8 cellular contexts compared by ENCODE assay signal in the genomic region with DNA sequence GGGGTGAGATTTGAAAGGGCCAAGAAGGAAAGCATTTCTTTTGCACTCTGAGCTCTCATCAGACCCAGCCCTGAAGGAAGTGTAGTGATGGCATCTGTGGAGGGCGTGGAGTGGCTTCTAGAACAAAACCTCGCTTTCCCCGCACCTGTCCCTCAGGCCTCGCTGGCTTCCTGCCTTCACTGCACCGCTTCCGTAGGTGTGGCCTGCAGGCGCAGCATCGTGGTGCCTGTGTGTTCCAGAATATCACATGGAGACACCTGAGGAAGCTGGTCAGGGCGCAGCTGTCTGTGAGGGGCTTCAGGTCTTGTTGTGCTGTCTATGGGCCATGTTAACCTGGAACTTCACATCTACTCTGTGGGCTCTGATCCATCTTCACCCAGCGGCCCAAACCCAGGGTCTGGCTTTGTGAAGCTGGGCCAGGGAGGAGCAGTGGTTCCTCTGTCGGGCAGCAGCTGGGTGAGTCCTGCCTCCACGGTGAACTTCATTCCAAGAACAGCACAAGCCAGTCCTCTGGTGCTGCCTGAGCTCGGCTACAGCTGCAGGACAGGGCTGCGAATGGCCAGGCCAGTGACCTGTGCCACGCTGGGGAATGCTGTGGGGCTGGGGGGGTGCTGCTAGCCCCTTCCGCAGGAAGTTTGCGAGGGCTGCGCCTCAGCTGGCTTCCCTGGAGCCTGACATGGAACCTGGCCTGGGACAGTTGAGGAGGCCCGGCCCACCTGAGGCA. TPM values are rescaled to one million over a fixed set of nuclear protein-coding genes. Genes with fewer than 3 reads are reported as not detected.
DNase-seq lines count a peak whose midpoint lies in the region; ATAC-seq and TF ChIP-seq lines count a peak whose summit lies in the region.

No MANE protein-coding gene starts in this region.

- peak overlapping the region; percentile 44 for H3K4me3 Mint-ChIP-seq in activated CD8-positive, alpha-beta T cell treated with anti-CD3 and anti-CD28 coated beads for 36 hours

- peak; percentile 9 for DNase-seq in GM13977 (ENCODE audit: low spot score)
- DNase-seq in activated CD8-positive, alpha-beta T cell treated with anti-CD3 and anti-CD28 coated beads for 36 hours, result peak; percentile 69
- no peak for DNase-seq in midbrain (lab: John Stamatoyannopoulos, UW)
- DNase-seq in NCI-H446 (lab: John Stamatoyannopoulos, UW), result no peak
- no peak for DNase-seq in AG08395 (ENCODE audit: low spot score)

- peaks cover 36% of the 10 kb centered on the region for H3K4me1 Mint-ChIP-seq in activated CD8-positive, alpha-beta T cell treated with anti-CD3 and anti-CD28 coated beads for 36 hours (ENCODE audit: low read depth)

- peaks cover 14% of the 10 kb centered on the region for H3K36me3 Mint-ChIP-seq in activated CD8-positive, alpha-beta T cell treated with anti-CD3 and anti-CD28 coated beads for 36 hours (ENCODE audit: low read depth)

- no peaks in the 10 kb centered on the region for H3K9me3 Mint-ChIP-seq in activated CD8-positive, alpha-beta T cell treated with anti-CD3 and anti-CD28 coated beads for 36 hours

- no peaks in the 10 kb centered on the region for H3K27me3 Mint-ChIP-seq in activated CD8-positive, alpha-beta T cell treated with anti-CD3 and anti-CD28 coated beads for 36 hours

- H3K27ac ChIP-seq in skin epidermis, result peak overlapping the region in 20 of 21 experiments; percentile 11 to 83 (median 61)

- ATAC-seq in activated CD8-positive, alpha-beta T cell treated with anti-CD3 and anti-CD28 coated beads for 36 hours, result peak; percentile 50
- ATAC-seq in esophagus mucosa, result peak; percentile 79
- no peak for ATAC-seq in GM18867 (IDR thresholded peaks at IDR 0.05; ENCODE audit: unreplicated experiment)

- intact Hi-C loops in activated CD8-positive, alpha-beta T cell treated with anti-CD3 and anti-CD28 coated beads for 36 hours (cut with micrococcal nuclease), result loop anchor here (5.0 kb wide), 1 partner anchor 103 kb away; no protein-coding TSS in a partner anchor

- CTCF ChIA-PET in activated CD8-positive, alpha-beta T cell treated with anti-CD3 and anti-CD28 coated beads for 36 hours (lab: Charles Lee), result interaction anchor here (0.9 to 2.5 kb wide), 9 partner anchors 8 to 328 kb away, joined by 3 to 15 read pairs (median 6); a partner anchor contains a TSS

- H3K4me3 ChIP-seq in skin epidermis, result no peak overlapping the region

- in situ Hi-C loops in GM13977 (cut with MboI; ENCODE audit: low pct_unique_long_range_greater_than_20kb, low sequenced_read_pairs, unreplicated experiment), result no loop called here

- TF ChIP-seq CTCF in GM13977 (IDR thresholded peaks at IDR 0.05; ENCODE audit: extremely low read depth, insufficient read depth, missing control alignments), result no peak
- no peak for TF ChIP-seq CTCF in activated CD8-positive, alpha-beta T cell treated with anti-CD3 and anti-CD28 coated beads for 36 hours (IDR thresholded peaks at IDR 0.05)

- POLR2A ChIA-PET in activated CD8-positive, alpha-beta T cell treated with anti-CD3 and anti-CD28 coated beads for 36 hours (lab: Charles Lee), result interaction anchor here (0.6 to 1.5 kb wide), 7 partner anchors 38 to 382 kb away, joined by 3 to 5 read pairs (median 3); a partner anchor contains a TSS

- H3K27ac Mint-ChIP-seq in activated CD8-positive, alpha-beta T cell treated with anti-CD3 and anti-CD28 coated beads for 36 hours, result peak overlapping the region; percentile 90

RNA-seq across cellular contexts. Expression of a gene that starts 40.9 kb away (rescaled TPM):
- 10 to 100 TPM; 55.5 to 56.4 TPM for total RNA-seq in activated CD8-positive, alpha-beta T cell treated with anti-CD3 and anti-CD28 coated beads for 36 hours
- 222 TPM for total RNA-seq in esophagus mucosa

Comparison
In these comparisons a context has a peak if more than half of its experiments do, and no peak if none do; other contexts are left out.
1. DNase-seq: peak in GM13977 (single experiment) and activated CD8-positive, alpha-beta T cell treated with anti-CD3 and anti-CD28 coated beads for 36 hours (single experiment); none in midbrain (single experiment), NCI-H446 (0 of 2) and AG08395 (single experiment).